In genomic region chr21:45923146-45923545, GRCh38 we compare ENCODE assay signal across 8 cellular contexts. TPM values are rescaled to one million over a fixed set of nuclear protein-coding genes. Genes with fewer than 3 reads are reported as not detected.
DNase-seq lines count a peak whose midpoint lies in the region; ATAC-seq lines count a peak whose summit lies in the region.

No MANE protein-coding gene starts in this region.

- H3K4me1 Mint-ChIP-seq in CD4-positive, CD25-positive, alpha-beta regulatory T cell: peaks cover 0 to 16% (median 7%) of the 10 kb centered on the region in 4 donors
- H3K4me1 Mint-ChIP-seq in activated CD4-positive, alpha-beta T cell treated with anti-CD3 and anti-CD28 coated beads, Interleukin-2, amount 10 ng/mL, durations not matched to agents 7 days and 5 days: peaks cover 4% of the 10 kb centered on the region

- no peaks in the 10 kb centered on the region for H3K27me3 ChIP-seq in CD4-positive, CD25-positive, alpha-beta regulatory T cell (ENCODE audit: control insufficient read depth, insufficient read depth, low read length)
- H3K27me3 ChIP-seq in Karpas-422 (ENCODE audit: low read length): no peaks in the 10 kb centered on the region

- no peak overlapping the region for H3K4me2 ChIP-seq in Karpas-422 (ENCODE audit: low read depth, low read length, poor library complexity, severe bottlenecking)

- H3K4me3 Mint-ChIP-seq in CD4-positive, CD25-positive, alpha-beta regulatory T cell: no peak overlapping the region
- no peak overlapping the region for H3K4me3 Mint-ChIP-seq in activated CD4-positive, alpha-beta T cell treated with anti-CD3 and anti-CD28 coated beads, Interleukin-2, amount 10 ng/mL, durations not matched to agents 7 days and 5 days

- no peak overlapping the region for H3K4me3 ChIP-seq in CD4-positive, CD25-positive, alpha-beta regulatory T cell (ENCODE audit: low read depth, low read length)
- no peak overlapping the region for H3K4me3 ChIP-seq in Karpas-422 (ENCODE audit: low read length)

- no peak overlapping the region for H3K27ac ChIP-seq in CD4-positive, CD25-positive, alpha-beta regulatory T cell (ENCODE audit: insufficient read depth, low read length, poor library complexity, severe bottlenecking)
- H3K27ac ChIP-seq in Karpas-422 (ENCODE audit: low read length): no peak overlapping the region

- ATAC-seq in CD4-positive, CD25-positive, alpha-beta regulatory T cell (ENCODE audit: low read depth in 2 of 2): peak; percentile 56 to 71
- ATAC-seq in HG02571 (IDR thresholded peaks at IDR 0.05; ENCODE audit: unreplicated experiment) (no peak), GM18868 (IDR thresholded peaks at IDR 0.05; ENCODE audit: unreplicated experiment) (no peak)

- POLR2A ChIA-PET in activated CD4-positive, alpha-beta T cell treated with anti-CD3 and anti-CD28 coated beads, Interleukin-2, amount 10 ng/mL, durations not matched to agents 7 days and 5 days (lab: Charles Lee): no interaction called here

- peaks cover 0 to 4% (median 0%) of the 10 kb centered on the region in 7 donors for H3K9me3 Mint-ChIP-seq in CD4-positive, CD25-positive, alpha-beta regulatory T cell
- H3K9me3 Mint-ChIP-seq in activated CD4-positive, alpha-beta T cell treated with anti-CD3 and anti-CD28 coated beads, Interleukin-2, amount 10 ng/mL, durations not matched to agents 7 days and 5 days: peaks cover 4% of the 10 kb centered on the region

- no peaks in the 10 kb centered on the region for H3K79me2 ChIP-seq in Karpas-422 (ENCODE audit: low read length)

- H3K9me3 ChIP-seq in CD4-positive, CD25-positive, alpha-beta regulatory T cell (ENCODE audit: control insufficient read depth in 2 of 2, low read length in 2 of 2): no peaks in the 10 kb centered on the region
- H3K9me3 ChIP-seq in Karpas-422 (ENCODE audit: low read length): no peaks in the 10 kb centered on the region

- DNase-seq in CD4-positive, CD25-positive, alpha-beta regulatory T cell: peak; percentile 42 to 68 (median 51)
- DNase-seq in Karpas-422: peak; percentile 79
- peak; percentile 50 for DNase-seq in activated CD4-positive, alpha-beta T cell treated with anti-CD3 and anti-CD28 coated beads, Interleukin-2, amount 10 ng/mL, durations not matched to agents 7 days and 5 days
- DNase-seq in dermis microvascular lymphatic vessel endothelial cell (ENCODE audit: low read depth in 2 of 2): peak; percentile 2 to 54
- peak; percentile 86 for DNase-seq in medulla oblongata (ENCODE audit: extremely low spot score)
- DNase-seq in stimulated activated CD8-positive, alpha-beta memory T cell treated with anti-CD3 and anti-CD28 coated beads, Interleukin-12 subunit alpha, Interleukin-12 subunit beta, amount 100 ng/mL, for 4 hours (ENCODE audit: low read depth): peak; percentile 38

- H3K27me3 Mint-ChIP-seq in CD4-positive, CD25-positive, alpha-beta regulatory T cell: no peaks in the 10 kb centered on the region
- H3K27me3 Mint-ChIP-seq in activated CD4-positive, alpha-beta T cell treated with anti-CD3 and anti-CD28 coated beads, Interleukin-2, amount 10 ng/mL, durations not matched to agents 7 days and 5 days: no peaks in the 10 kb centered on the region

- H3K36me3 ChIP-seq in CD4-positive, CD25-positive, alpha-beta regulatory T cell (ENCODE audit: control insufficient read depth, insufficient read depth, low read length): no peaks in the 10 kb centered on the region
- no peaks in the 10 kb centered on the region for H3K36me3 ChIP-seq in Karpas-422 (ENCODE audit: insufficient read depth, low read length)

- no peaks in the 10 kb centered on the region for H4K20me1 ChIP-seq in Karpas-422 (ENCODE audit: insufficient read depth, low read depth, low read length)

- H3K27ac Mint-ChIP-seq in CD4-positive, CD25-positive, alpha-beta regulatory T cell: peak overlapping the region in 1 of 3 donors; percentile 51
- H3K27ac Mint-ChIP-seq in activated CD4-positive, alpha-beta T cell treated with anti-CD3 and anti-CD28 coated beads, Interleukin-2, amount 10 ng/mL, durations not matched to agents 7 days and 5 days: no peak overlapping the region

- no peak overlapping the region for H2AFZ ChIP-seq in Karpas-422 (ENCODE audit: low read length)

- no peaks in the 10 kb centered on the region for H3K9me2 ChIP-seq in Karpas-422 (replicated peaks; ENCODE audit: insufficient read depth, low read length)

- no peaks in the 10 kb centered on the region for H3K36me3 Mint-ChIP-seq in CD4-positive, CD25-positive, alpha-beta regulatory T cell
- H3K36me3 Mint-ChIP-seq in activated CD4-positive, alpha-beta T cell treated with anti-CD3 and anti-CD28 coated beads, Interleukin-2, amount 10 ng/mL, durations not matched to agents 7 days and 5 days (ENCODE audit: low read depth): no peaks in the 10 kb centered on the region

- no peak overlapping the region for H3K9ac ChIP-seq in Karpas-422 (ENCODE audit: low read length)

- CTCF ChIA-PET in activated CD4-positive, alpha-beta T cell treated with anti-CD3 and anti-CD28 coated beads, Interleukin-2, amount 10 ng/mL, durations not matched to agents 7 days and 5 days (lab: Charles Lee): interaction anchor here (0.6 to 1.4 kb wide), 3 partner anchors 31 to 53 kb away, joined by 3 read pairs; no protein-coding TSS in a partner anchor

- H3K4me1 ChIP-seq in CD4-positive, CD25-positive, alpha-beta regulatory T cell (ENCODE audit: control insufficient read depth, insufficient read depth, low read length, poor library complexity, severe bottlenecking): peaks cover 6% of the 10 kb centered on the region
- no peaks in the 10 kb centered on the region for H3K4me1 ChIP-seq in Karpas-422 (ENCODE audit: low read length)

RNA-seq across cellular contexts. Expression of gene COL6A1, which starts 58.4 kb away (rescaled TPM):
- total RNA-seq in CD4-positive, CD25-positive, alpha-beta regulatory T cell: 2.2 TPM
- polyA plus RNA-seq in CD4-positive, CD25-positive, alpha-beta regulatory T cell: 1 to 10 TPM in 1 of 4 donors, under 1 TPM in 3; 0.10 to 1.1 (median 0.64) TPM
- total RNA-seq in Karpas-422 (2014; rRNA removed; shearing (Covaris generic); ENCODE audit: low replicate concordance): not detected in 2 replicates
- under 1 TPM; 0.27 to 0.40 TPM for total RNA-seq in activated CD4-positive, alpha-beta T cell treated with anti-CD3 and anti-CD28 coated beads, Interleukin-2, amount 10 ng/mL, durations not matched to agents 7 days and 5 days
- total RNA-seq in dermis microvascular lymphatic vessel endothelial cell: 6.7 and 13.5 TPM in 2 replicates

Comparison
In these comparisons a context has a peak if more than half of its experiments do, and no peak if none do; other contexts are left out.
1. ATAC-seq: peak in CD4-positive, CD25-positive, alpha-beta regulatory T cell (2 of 2); none in HG02571 (single experiment) and GM18868 (single experiment).
2. DNase-seq: peak in every context shown above with its lines; median percentile 86 in medulla oblongata; 79 in Karpas-422; 51 in CD4-positive, CD25-positive, alpha-beta regulatory T cell; 50 in activated CD4-positive, alpha-beta T cell treated with anti-CD3 and anti-CD28 coated beads, Interleukin-2, amount 10 ng/mL, durations not matched to agents 7 days and 5 days; 38 in stimulated activated CD8-positive, alpha-beta memory T cell treated with anti-CD3 and anti-CD28 coated beads, Interleukin-12 subunit alpha, Interleukin-12 subunit beta, amount 100 ng/mL, for 4 hours; 28 in dermis microvascular lymphatic vessel endothelial cell.